Comparison of ENCODE assay signal across 8 cellular contexts in the genomic region with DNA sequence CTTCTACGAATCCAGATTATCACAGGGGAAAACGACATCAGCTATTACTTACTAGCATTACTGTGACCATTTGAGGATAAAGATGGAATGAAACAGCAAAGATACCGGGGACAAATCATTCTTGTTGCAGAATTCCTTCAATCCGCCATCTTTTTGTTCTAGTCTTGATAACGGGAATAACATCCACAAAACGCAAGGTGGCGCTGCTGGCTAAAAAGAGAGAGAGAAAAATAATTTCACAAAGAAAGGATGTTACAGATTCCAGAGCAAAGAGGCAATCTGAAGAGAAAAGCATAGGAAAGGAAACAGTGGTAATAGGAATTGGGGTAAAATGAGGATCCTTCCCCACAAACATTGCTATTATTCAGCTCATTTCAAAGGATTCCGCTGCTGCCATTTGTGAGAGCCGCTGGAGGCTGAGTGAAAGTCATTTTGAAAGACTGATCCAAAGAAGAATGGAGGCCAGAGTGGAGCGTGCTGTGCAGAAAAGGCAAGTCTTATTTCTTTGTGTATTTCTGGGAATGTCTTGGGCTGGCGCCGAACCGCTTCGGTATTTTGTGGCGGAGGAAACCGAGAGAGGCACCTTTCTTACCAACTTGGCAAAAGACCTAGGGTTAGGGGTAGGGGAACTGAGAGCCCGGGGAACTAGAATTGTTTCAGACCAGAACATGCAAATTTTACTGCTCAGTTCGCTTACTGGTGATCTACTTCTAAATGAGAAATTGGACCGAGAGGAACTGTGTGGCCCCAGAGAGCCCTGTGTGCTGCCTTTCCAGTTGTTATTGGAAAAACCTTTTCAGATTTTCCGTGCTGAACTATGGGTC.
A peak's percentile ranks its signal among the peaks of the same experiment; 100 is the strongest.
DNase-seq lines count a peak whose midpoint lies in the region; ATAC-seq and TF ChIP-seq lines count a peak whose summit lies in the region.

A gene (plus strand): TSS at position 264 of the 824 bp plus-strand sequence. CDS start 192 bp downstream, at position 456.

- no peak within 1 kb of the TSS for H3K4me3 Mint-ChIP-seq in nephron progenitor cell
- no peak within 1 kb of the TSS for H3K4me3 Mint-ChIP-seq in effector memory CD8-positive, alpha-beta T cell

- no peaks in the 10 kb centered on the region for H3K27me3 Mint-ChIP-seq in nephron progenitor cell (ENCODE audit: low read depth, poor library complexity)
- peaks cover 25 to 42% of the 10 kb centered on the region in 2 donors for H3K27me3 Mint-ChIP-seq in effector memory CD8-positive, alpha-beta T cell

- peak; percentile 24 for TF ChIP-seq CTCF in nephron progenitor cell (IDR thresholded peaks at IDR 0.05)

- no peak for ATAC-seq in HG02623 (IDR thresholded peaks at IDR 0.05; ENCODE audit: unreplicated experiment)
- no peak for ATAC-seq in effector memory CD8-positive, alpha-beta T cell (replicated peaks)

- H3K36me3 Mint-ChIP-seq in nephron progenitor cell (ENCODE audit: low read depth), result peaks cover 28% of the 10 kb centered on the region
- H3K36me3 Mint-ChIP-seq in effector memory CD8-positive, alpha-beta T cell (ENCODE audit: insufficient read depth), result peaks cover 8% of the 10 kb centered on the region

- peaks cover 55% of the 10 kb centered on the region for H3K9me3 Mint-ChIP-seq in nephron progenitor cell
- peaks cover 1 to 14% of the 10 kb centered on the region in 2 donors for H3K9me3 Mint-ChIP-seq in effector memory CD8-positive, alpha-beta T cell

- peak; percentile 42 for DNase-seq in NCI-H2196 (lab: John Stamatoyannopoulos, UW; ENCODE audit: unreplicated experiment)
- DNase-seq in NCI-H2196 treated with DMSO at 0.1 percent for 48 hours (lab: John Stamatoyannopoulos, UW; ENCODE audit: unreplicated experiment), result no peak
- peak; percentile 14 for DNase-seq in NCI-H2029 treated with DMSO at 0.1 percent for 48 hours (lab: John Stamatoyannopoulos, UW)
- DNase-seq in T47D (ENCODE audit: low read depth in 1 of 2, low spot score in 1 of 2), result peak; percentile 75 to 85
- peak; percentile 29 for DNase-seq in nephron progenitor cell
- no peak for DNase-seq in activated CD8-positive, alpha-beta memory T cell treated with anti-CD3 and anti-CD28 coated beads for 24 hours
- no peak for DNase-seq in effector memory CD8-positive, alpha-beta T cell

- H3K27ac Mint-ChIP-seq in nephron progenitor cell, result no peak within 1 kb of the TSS
- H3K27ac Mint-ChIP-seq in effector memory CD8-positive, alpha-beta T cell, result no peak within 1 kb of the TSS

- H3K4me1 Mint-ChIP-seq in nephron progenitor cell, result no peaks in the 10 kb centered on the region
- H3K4me1 Mint-ChIP-seq in effector memory CD8-positive, alpha-beta T cell (ENCODE audit: low read depth in 2 of 2), result peaks cover 4 to 7% of the 10 kb centered on the region in 2 donors

- in situ Hi-C loops in T47D (cut with HindIII; ENCODE audit: low pct_unique_long_range_greater_than_20kb, low sequenced_read_pairs), result no loop called here

Comparison
In these comparisons a context has a peak if more than half of its experiments do, and no peak if none do; other contexts are left out.
1. DNase-seq: peak in NCI-H2196 (single experiment), NCI-H2029 treated with DMSO at 0.1 percent for 48 hours (single experiment), T47D (2 of 2) and nephron progenitor cell (single experiment); none in NCI-H2196 treated with DMSO at 0.1 percent for 48 hours (single experiment), activated CD8-positive, alpha-beta memory T cell treated with anti-CD3 and anti-CD28 coated beads for 24 hours (single experiment) and effector memory CD8-positive, alpha-beta T cell (0 of 3).